Comparison of ENCODE assay signal across 2 cellular contexts in genomic region chr6:7892367-7892766, GRCh38.
TF ChIP-seq lines count a peak whose summit lies in the region.

No MANE protein-coding gene starts in this region.

TF ChIP-seq in K562, 482 proteins besides CTCF, POLR2A, EP300 and RAD21:
- peak; percentile 88 for TF ChIP-seq ZNF431 (CRISPR knock-in tag; IDR thresholded peaks at IDR 0.05)
TF ChIP-seq in K562: peak in this region for 1; not testable (repeated sequence) for 481.

TF ChIP-seq in HepG2, 621 proteins besides CTCF, POLR2A, EP300 and RAD21:
- 0 out of 2 replicates have a peak, but pooled peaks have one; percentile 63 for TF ChIP-seq POLR2AphosphoS2 (IDR thresholded peaks at IDR 0.05; ENCODE audit: low read depth, low read length)
